Comparison of ENCODE assay signal across 24 cellular contexts in the genomic region with DNA sequence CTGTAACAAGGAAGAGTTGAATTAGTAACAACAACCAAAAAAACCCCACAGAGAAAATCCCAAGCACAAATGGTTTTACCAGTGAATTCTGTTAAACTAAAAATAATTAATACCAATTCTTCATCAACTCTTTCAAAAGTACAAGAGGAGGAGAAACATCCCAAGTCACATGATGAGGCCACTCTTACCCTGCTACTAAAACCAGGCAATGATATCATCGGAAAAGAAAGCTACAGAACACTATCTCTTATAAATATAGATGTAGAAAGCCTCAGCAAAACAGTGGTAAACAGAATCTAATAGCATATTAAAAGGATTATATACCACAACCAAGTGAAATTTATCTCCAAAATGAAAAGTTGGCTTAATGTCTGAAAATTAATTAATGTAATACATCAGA.
"Had no signal": no experiment of that assay in that cellular context is flagged by ENCODE, and none has a peak within 500 bp of the region (broad histone marks: within the 10 kb centered on the region; RNA-seq: fewer than 3 reads in every experiment).

No MANE protein-coding gene starts in this region.

- ATAC-seq: effector memory CD8-positive, alpha-beta T cell; esophagus mucosa; foreskin keratinocyte; gastrocnemius medialis; gastroesophageal sphincter; heart right ventricle had no signal

- FAIRE-seq: colon, endometrium, endothelial cell of umbilical vein had no signal

- DNase-seq: colonic mucosa; cortex of kidney; dermis blood vessel endothelial cell; dorsolateral prefrontal cortex; effector CD4-positive, alpha-beta T cell; effector CD8-positive, alpha-beta T cell; effector memory CD4-positive, alpha-beta T cell; effector memory CD8-positive, alpha-beta T cell; endodermal cell; erythroblast; esophagus squamous epithelium; foreskin fibroblast; foreskin keratinocyte; foreskin melanocyte; gastrocnemius medialis; glutamatergic neuron; head of caudate nucleus; heart left ventricle; heart right ventricle had no signal
